In the genomic region with DNA sequence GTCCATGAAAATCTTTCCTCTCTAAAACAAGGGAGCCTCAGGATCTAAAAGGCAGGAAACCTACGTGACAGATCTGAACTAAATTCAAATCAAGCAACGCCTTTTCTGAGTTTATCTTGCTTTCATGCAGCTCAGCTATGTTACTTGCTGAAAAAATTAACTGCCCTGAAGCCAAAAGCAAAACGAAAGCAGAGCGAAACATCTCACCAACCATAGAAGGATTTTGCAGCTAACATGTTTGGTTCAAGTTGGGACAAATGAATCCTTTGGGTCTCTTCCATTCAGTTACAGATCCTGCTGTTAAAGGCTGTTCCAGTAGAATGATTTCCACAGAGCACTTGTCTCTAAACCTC, we compare ENCODE assay signal across 10 cellular contexts. TPM values are rescaled to one million over a fixed set of nuclear protein-coding genes. Genes with fewer than 3 reads are reported as not detected.
DNase-seq lines count a peak whose midpoint lies in the region; ATAC-seq, FAIRE-seq and TF ChIP-seq lines count a peak whose summit lies in the region.
"Had no signal": no experiment of that assay in that cellular context is flagged by ENCODE, and none has a peak within 500 bp of the region (broad histone marks: within the 10 kb centered on the region; RNA-seq: fewer than 3 reads in every experiment).

No MANE protein-coding gene starts in this region.

- FAIRE-seq in K562 (lab: Jason Lieb, UNC): peak; percentile 49

- no peaks in the 10 kb centered on the region for H3K9me1 ChIP-seq in K562 (ENCODE audit: control insufficient read depth, insufficient read depth, low read length)

- peak overlapping the region; percentile 32 for H3K27ac Mint-ChIP-seq in type B pancreatic cell
- H3K27ac Mint-ChIP-seq in Calu3 (ENCODE audit: unreplicated experiment): no peak overlapping the region

- no peak for TF ChIP-seq RAD21 in K562 (CRISPR knock-in tag; conservative IDR thresholded peaks at IDR 0.05 in 1 of 2, IDR thresholded peaks at IDR 0.05 in 1 of 2)

- no peak for TF ChIP-seq POLR2A in K562 (conservative IDR thresholded peaks at IDR 0.05)

- DNase-seq in NOMO-1 treated with DMSO at 0.1 percent for 48 hours (lab: John Stamatoyannopoulos, UW; ENCODE audit: unreplicated experiment) (peak; percentile 11), NOMO-1 (lab: John Stamatoyannopoulos, UW; ENCODE audit: unreplicated experiment in 2 of 2) (no peak), K562 (ENCODE audit: extremely low read depth in 1 of 4, low spot score in 3 of 4) (no peak), left colon (no peak), type B pancreatic cell (ENCODE audit: extremely low spot score, unreplicated experiment) (no peak), H4 (ENCODE audit: low spot score) (no peak), Calu3 (no peak)
- DNase-seq: NCI-H1105 had no signal

- POLR2A ChIA-PET in K562 (lab: Yijun Ruan, JAX): interaction anchor here (0.7 to 0.9 kb wide), 2 partner anchors 9 to 12 kb away, joined by 3 read pairs; no protein-coding TSS in a partner anchor

- H3K4me3 Mint-ChIP-seq in type B pancreatic cell (no peak overlapping the region), Calu3 (ENCODE audit: low read depth, unreplicated experiment) (no peak overlapping the region)

- CTCF ChIA-PET in K562 (lab: Yijun Ruan, JAX; ENCODE audit: low intra/inter-chr PET ratio) (no interaction called here), Calu3 (lab: Charles Lee) (no interaction called here)

- no peak for TF ChIP-seq EP300 in K562 (IDR thresholded peaks at IDR 0.05; ENCODE audit: low read length)

- H3K9me3 Mint-ChIP-seq in type B pancreatic cell: no peaks in the 10 kb centered on the region
- H3K9me3 Mint-ChIP-seq in Calu3 (ENCODE audit: low read depth, unreplicated experiment): no peaks in the 10 kb centered on the region

- H3K27me3 ChIP-seq in K562 (ENCODE audit: control insufficient read depth in 2 of 2, insufficient read depth in 2 of 2, low read length in 2 of 2): peaks cover 21 to 70% of the 10 kb centered on the region in 2 experiments
- H3K27me3 ChIP-seq: foreskin keratinocyte had no signal

- no peak overlapping the region for H3K4me3 ChIP-seq in K562

- WGBS in K562 (ENCODE audit: insufficient coverage, low coverage, missing lambda C conversion rate): 3% methylated on average over 4 of the region's 4 CpGs

- H3K27me3 Mint-ChIP-seq in type B pancreatic cell: no peaks in the 10 kb centered on the region
- no peaks in the 10 kb centered on the region for H3K27me3 Mint-ChIP-seq in Calu3 (ENCODE audit: unreplicated experiment)

- H3K36me3 ChIP-seq in K562 (ENCODE audit: control insufficient read depth, insufficient read depth, low read length): no peaks in the 10 kb centered on the region

- intact Hi-C loops in K562 (cut with micrococcal nuclease): no loop called here
- intact Hi-C loops in left colon (cut with DNase I, micrococcal nuclease): no loop called here
- intact Hi-C loops in Calu3 (cut with micrococcal nuclease; ENCODE audit: unreplicated experiment): no loop called here

- H3K4me1 ChIP-seq in K562 (replicated peaks in 1 of 2; ENCODE audit: control insufficient read depth in 2 of 2, insufficient read depth in 2 of 2, low read length in 2 of 2): peaks cover 0 to 14% of the 10 kb centered on the region in 2 experiments; a peak in 4 of 5 replicates

- no peaks in the 10 kb centered on the region for H3K79me2 ChIP-seq in K562 (ENCODE audit: control insufficient read depth, insufficient read depth, low read length)

- H3K9ac ChIP-seq in K562 (ENCODE audit: insufficient read depth in 1 of 2, low read depth in 2 of 2, low read length in 2 of 2): no peak overlapping the region

- no peaks in the 10 kb centered on the region for H3K36me3 Mint-ChIP-seq in type B pancreatic cell
- no peaks in the 10 kb centered on the region for H3K36me3 Mint-ChIP-seq in Calu3 (ENCODE audit: insufficient read depth, unreplicated experiment)

- no peak overlapping the region for H3K4me2 ChIP-seq in K562 (ENCODE audit: insufficient read depth, low read length)

- H2AFZ ChIP-seq in K562 (ENCODE audit: low read depth, low read length): no peak overlapping the region

- ATAC-seq in K562 (no peak), left colon (peak; percentile 13), GM21737 (IDR thresholded peaks at IDR 0.05; ENCODE audit: unreplicated experiment) (no peak)
- ATAC-seq: foreskin keratinocyte had no signal

- no peak for TF ChIP-seq CTCF in K562 (IDR thresholded peaks at IDR 0.05 in 2 of 3, conservative IDR thresholded peaks at IDR 0.05 in 1 of 3; ENCODE audit: insufficient read depth in 2 of 3, low read depth in 1 of 3, low read length in 3 of 3)
- no peak for TF ChIP-seq CTCF in type B pancreatic cell (conservative IDR thresholded peaks at IDR 0.05)
- TF ChIP-seq CTCF in Calu3 (IDR thresholded peaks at IDR 0.05; ENCODE audit: unreplicated experiment): no peak

- H3K9me3 ChIP-seq in K562 (replicated peaks; ENCODE audit: control insufficient read depth, insufficient read depth, low read depth, low read length): no peaks in the 10 kb centered on the region

- BruUV-seq in K562 (replicated peaks; lab: Mats Ljungman, UMichigan) (no TSS peak), Calu3 (replicated peaks; lab: Mats Ljungman, UMichigan) (no TSS peak)

- in situ Hi-C loops in K562 (cut with MboI): no loop called here

- H3K4me1 Mint-ChIP-seq in type B pancreatic cell (ENCODE audit: unreplicated experiment): peaks cover 18% of the 10 kb centered on the region
- H3K4me1 Mint-ChIP-seq in Calu3 (ENCODE audit: low read depth, unreplicated experiment): no peaks in the 10 kb centered on the region

- H4K20me1 ChIP-seq in K562 (replicated peaks; ENCODE audit: control insufficient read depth, insufficient read depth, low read length): no peaks in the 10 kb centered on the region

- H3K27ac ChIP-seq in K562 (ENCODE audit: extremely low read depth, low read depth, low read length): no peak overlapping the region
- H3K27ac ChIP-seq: foreskin keratinocyte had no signal

RNA-seq across cellular contexts. Expression of a gene that starts 0.5 kb away (rescaled TPM):
- not detected in 2 replicates for total RNA-seq in K562 (2011; cell fraction: chromatin; rRNA removed; ENCODE audit: low replicate concordance)
- total RNA-seq in K562 (2011; cell fraction: nucleolus; rRNA removed): not detected in 2 replicates
- total RNA-seq in K562 (2011; cell fraction: nucleoplasm; rRNA removed): not detected in 2 replicates
- total RNA-seq in K562 (2014; rRNA removed) (not detected in 2 replicates), K562 (2014; rRNA removed; fragmentation: Illumina TruSeq; extraction: Trizol) (not detected in 2 replicates), K562 (2015; rRNA removed; fragmentation: Illumina TruSeq; extraction: Trizol) (not detected in 2 replicates), K562 (2021) (0.04 TPM in 1 of 2 replicates, not detected in the other), left colon (10 to 100 TPM in 1 of 2 donors, 1 to 10 TPM in 1; 8.1 to 10.4 TPM), type B pancreatic cell (ENCODE audit: low replicate concordance) (2.7 and 10.7 TPM in 2 replicates), Calu3 (2022) (0.33 TPM in 1 of 2 replicates, not detected in the other)
- polyA plus RNA-seq in K562 (2011; rRNA removed) (0.08 TPM in 1 of 2 replicates, not detected in the other), K562 (2014; fragmentation: Illumina TruSeq; extraction: Trizol) (not detected in 2 replicates), K562 (2014; fragmentation: Nextera tagmentation; extraction: Ambion mirVana) (not detected), K562 (2014; rRNA removed) (not detected in 2 replicates)
- 0.04 TPM in 1 of 2 replicates, not detected in the other for polyA plus RNA-seq in K562 (2011; cell fraction: cytosol; rRNA removed)
- polyA plus RNA-seq in K562 (2011; cell fraction: nucleus; rRNA removed): 0.54 TPM in 1 of 2 replicates, not detected in the other
- polyA plus RNA-seq in K562 (2012): 0.03 and 0.06 TPM in 2 replicates
- not detected in 2 replicates for polyA minus RNA-seq in K562 (2011; rRNA and poly(A)+ RNA removed)
- polyA minus RNA-seq in K562 (2011; cell fraction: cytosol; rRNA and poly(A)+ RNA removed): not detected in 2 replicates
- not detected in 2 replicates for polyA minus RNA-seq in K562 (2011; cell fraction: nucleus; rRNA and poly(A)+ RNA removed)
- total RNA-seq in H4 (2014; rRNA removed; shearing (Covaris generic)): 0.47 and 1.7 TPM in 2 replicates

RNA-seq across cellular contexts. Expression of a gene that starts 42.7 kb away (rescaled TPM):
- not detected in 2 replicates for total RNA-seq in K562 (2011; cell fraction: chromatin; rRNA removed; ENCODE audit: low replicate concordance)
- not detected in 2 replicates for total RNA-seq in K562 (2011; cell fraction: nucleolus; rRNA removed)
- total RNA-seq in K562 (2011; cell fraction: nucleoplasm; rRNA removed): not detected in 2 replicates
- total RNA-seq in K562 (2014; rRNA removed): not detected in 2 replicates
- not detected in 2 replicates for total RNA-seq in K562 (2014; rRNA removed; fragmentation: Illumina TruSeq; extraction: Trizol)
- not detected in 2 replicates for total RNA-seq in K562 (2015; rRNA removed; fragmentation: Illumina TruSeq; extraction: Trizol)
- not detected in 2 replicates for total RNA-seq in K562 (2021)
- not detected in 2 replicates for polyA plus RNA-seq in K562 (2011; rRNA removed)
- not detected in 2 replicates for polyA plus RNA-seq in K562 (2011; cell fraction: cytosol; rRNA removed)
- polyA plus RNA-seq in K562 (2011; cell fraction: nucleus; rRNA removed): not detected in 2 replicates
- not detected in 2 replicates for polyA plus RNA-seq in K562 (2012)
- polyA plus RNA-seq in K562 (2014; fragmentation: Illumina TruSeq; extraction: Trizol): not detected in 2 replicates
- polyA plus RNA-seq in K562 (2014; fragmentation: Nextera tagmentation; extraction: Ambion mirVana): not detected
- not detected in 2 replicates for polyA plus RNA-seq in K562 (2014; rRNA removed)
- not detected in 2 replicates for polyA minus RNA-seq in K562 (2011; rRNA and poly(A)+ RNA removed)
- not detected in 2 replicates for polyA minus RNA-seq in K562 (2011; cell fraction: cytosol; rRNA and poly(A)+ RNA removed)
- polyA minus RNA-seq in K562 (2011; cell fraction: nucleus; rRNA and poly(A)+ RNA removed): not detected in 2 replicates
- total RNA-seq in left colon: not detected
- total RNA-seq in type B pancreatic cell (ENCODE audit: low replicate concordance): not detected in 2 replicates
- not detected in 2 replicates for total RNA-seq in H4 (2014; rRNA removed; shearing (Covaris generic))
- not detected in 2 replicates for total RNA-seq in Calu3 (2022)
- total RNA-seq: foreskin keratinocyte had no signal
- polyA plus RNA-seq: foreskin keratinocyte had no signal

RNA-seq across cellular contexts. Expression of a gene that starts 60.0 kb away (rescaled TPM):
- total RNA-seq in K562 (2011; cell fraction: chromatin; rRNA removed; ENCODE audit: low replicate concordance): 0.12 and 0.14 TPM in 2 replicates
- total RNA-seq in K562 (2011; cell fraction: nucleolus; rRNA removed): 0.26 and 1.2 TPM in 2 replicates
- 0.22 and 0.61 TPM in 2 replicates for total RNA-seq in K562 (2011; cell fraction: nucleoplasm; rRNA removed)
- total RNA-seq in K562 (2014; rRNA removed) (0.08 TPM in 1 of 2 replicates, not detected in the other), K562 (2014; rRNA removed; fragmentation: Illumina TruSeq; extraction: Trizol) (0.03 TPM in 1 of 2 replicates, not detected in the other), K562 (2015; rRNA removed; fragmentation: Illumina TruSeq; extraction: Trizol) (0.04 TPM in 2 replicates), K562 (2021) (0.18 and 0.87 TPM in 2 replicates), left colon (10 to 100 TPM in 1 of 2 donors, 1 to 10 TPM in 1; 9.1 to 14.2 TPM), type B pancreatic cell (ENCODE audit: low replicate concordance) (7.7 and 26.6 TPM in 2 replicates), Calu3 (2022) (5.4 and 12.5 TPM in 2 replicates)
- polyA plus RNA-seq in K562 (2011; rRNA removed) (0.04 TPM in 1 of 2 replicates, not detected in the other), K562 (2014; fragmentation: Illumina TruSeq; extraction: Trizol) (0.03 and 0.04 TPM in 2 replicates), K562 (2014; fragmentation: Nextera tagmentation; extraction: Ambion mirVana) (not detected), K562 (2014; rRNA removed) (0.01 and 0.05 TPM in 2 replicates)
- 0.01 and 0.06 TPM in 2 replicates for polyA plus RNA-seq in K562 (2011; cell fraction: cytosol; rRNA removed)
- 0.01 and 0.14 TPM in 2 replicates for polyA plus RNA-seq in K562 (2011; cell fraction: nucleus; rRNA removed)
- polyA plus RNA-seq in K562 (2012): 0.19 and 1.0 TPM in 2 replicates
- 0.04 TPM in 1 of 2 replicates, not detected in the other for polyA minus RNA-seq in K562 (2011; rRNA and poly(A)+ RNA removed)
- 0.46 TPM in 1 of 2 replicates, not detected in the other for polyA minus RNA-seq in K562 (2011; cell fraction: cytosol; rRNA and poly(A)+ RNA removed)
- polyA minus RNA-seq in K562 (2011; cell fraction: nucleus; rRNA and poly(A)+ RNA removed): 0.33 and 0.40 TPM in 2 replicates
- 1.9 TPM in 2 replicates for total RNA-seq in H4 (2014; rRNA removed; shearing (Covaris generic))
